In the genomic region with DNA sequence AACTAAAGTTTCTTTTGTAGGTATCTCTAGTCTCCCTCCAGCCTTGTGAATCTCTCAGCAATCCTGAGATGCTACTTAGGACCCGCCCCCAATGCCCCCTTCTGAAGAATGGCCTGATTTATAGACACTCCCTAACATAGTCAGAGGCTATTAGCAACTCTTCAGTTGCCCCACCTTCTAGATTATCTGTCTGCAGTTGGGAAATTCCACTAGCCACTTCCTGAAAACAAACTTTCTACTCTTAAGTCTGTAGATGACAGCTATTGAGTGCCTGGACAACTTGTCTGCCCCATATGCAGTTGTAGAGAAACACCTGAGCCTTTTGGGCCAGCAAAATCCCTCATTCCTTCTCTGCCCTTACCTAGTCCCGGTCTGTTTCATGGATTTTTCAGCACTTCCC, we compare ENCODE assay signal across 8 cellular contexts.
DNase-seq lines count a peak whose midpoint lies in the region; ATAC-seq, FAIRE-seq and TF ChIP-seq lines count a peak whose summit lies in the region.

No MANE protein-coding gene starts in this region.

- H3K4me1 ChIP-seq in GM12878 (ENCODE audit: control insufficient read depth, insufficient read depth, low read length), result peaks cover 3% of the 10 kb centered on the region; the same call in 1 of the 2 replicates

- H4K20me1 ChIP-seq in GM12878 (ENCODE audit: control insufficient read depth, insufficient read depth), result no peaks in the 10 kb centered on the region

- BruUV-seq in GM12878 (replicated peaks; lab: Mats Ljungman, UMichigan), result no TSS peak

- H3K27me3 ChIP-seq in GM12878 (replicated peaks in 1 of 2; ENCODE audit: control insufficient read depth in 2 of 2, insufficient read depth in 2 of 2, low read length in 1 of 2), result no peaks in the 10 kb centered on the region

- TF ChIP-seq RAD21 in GM12878 (IDR thresholded peaks at IDR 0.05; ENCODE audit: insufficient read depth, low read depth, low read length), result no peak; the same call in 1 of the 2 replicates

- TF ChIP-seq POLR2A in GM12878 (IDR thresholded peaks at IDR 0.05; ENCODE audit: low read depth, low read length), result no peak

- no peak overlapping the region for H3K9ac ChIP-seq in GM12878 (ENCODE audit: control insufficient read depth, insufficient read depth, low read length)

- peak; percentile 87 for FAIRE-seq in GM12878 (lab: Jason Lieb, UNC)

- ATAC-seq in GM21390 (IDR thresholded peaks at IDR 0.05; ENCODE audit: unreplicated experiment), result peak; percentile 89
- ATAC-seq in HG03558 (IDR thresholded peaks at IDR 0.05; ENCODE audit: extremely low read depth, unreplicated experiment), result peak; percentile 94
- ATAC-seq in GM12878, result peak; percentile 98

- CTCF ChIA-PET in GM12878 (lab: Yijun Ruan, JAX), result interaction anchor here (1.0 to 2.5 kb wide), 2 partner anchors 10 to 103 kb away, joined by 3 to 9 read pairs; no protein-coding TSS in a partner anchor

- TF ChIP-seq EP300 in GM12878 (IDR thresholded peaks at IDR 0.05; ENCODE audit: borderline replicate concordance in 1 of 2, control insufficient read depth in 1 of 2, low read depth in 2 of 2, low read length in 2 of 2), result peak in 1 of 2 experiments; percentile 65; a peak in 1 of 4 replicates

- H3K4me2 ChIP-seq in GM12878 (ENCODE audit: control insufficient read depth, insufficient read depth), result 0 out of 2 replicates have a peak overlapping the region, but pooled peaks have one; percentile 10

- H3K9me3 ChIP-seq in GM12878 (replicated peaks; ENCODE audit: control insufficient read depth, insufficient read depth, low read length), result peaks cover 1% of the 10 kb centered on the region; the same call in 2 of the 3 replicates

- in situ Hi-C loops in GM12878 (cut with MboI), result no loop called here

- no peak overlapping the region for H3K4me3 ChIP-seq in GM12878

- no peaks in the 10 kb centered on the region for H3K79me2 ChIP-seq in GM12878 (ENCODE audit: control insufficient read depth, insufficient read depth, low read length)

- no peak for TF ChIP-seq CTCF in GM12878 (IDR thresholded peaks at IDR 0.05 in 2 of 3, conservative IDR thresholded peaks at IDR 0.05 in 1 of 3; ENCODE audit: control insufficient read depth in 2 of 3, extremely low read depth in 1 of 3, insufficient read depth in 1 of 3, low read depth in 3 of 3, low read length in 3 of 3)

- SMC1A ChIA-PET in GM12878 (lab: Charles Lee; ENCODE audit: uncharacterized antibody, unreplicated experiment), result interaction anchor here (0.8 to 1.6 kb wide), 10 partner anchors 8 to 573 kb away, joined by 3 to 8 read pairs (median 4); no protein-coding TSS in a partner anchor

- POLR2A ChIA-PET in GM12878 (lab: Charles Lee), result interaction anchor here (0.6 to 0.9 kb wide), 3 partner anchors 8 to 744 kb away, joined by 4 read pairs; no protein-coding TSS in a partner anchor

- intact Hi-C loops in GM12878 (cut with micrococcal nuclease; ENCODE audit: unreplicated experiment), result no loop called here

- no peaks in the 10 kb centered on the region for H3K36me3 ChIP-seq in GM12878 (ENCODE audit: control insufficient read depth in 2 of 2, insufficient read depth in 2 of 2, low read length in 1 of 2)

- WGBS in GM12878 (ENCODE audit: insufficient coverage, insufficient replicate concordance, low lambda C conversion rate, missing lambda C conversion rate), result 43% methylated on average over 2 of the region's 2 CpGs

- H3K27ac ChIP-seq in GM12878 (ENCODE audit: control insufficient read depth, insufficient read depth), result peak overlapping the region; percentile 38; the same call in 1 of the 2 replicates

- DNase-seq in Daoy (ENCODE audit: low read depth) (peak; percentile 57), GM12878 (ENCODE audit: low read depth, low spot score) (peak; percentile 79), HK-2 (ENCODE audit: unreplicated experiment) (no peak), NCI-H446 treated with DMSO at 0.1 percent for 48 hours (lab: John Stamatoyannopoulos, UW) (no peak), anterior cingulate cortex (lab: John Stamatoyannopoulos, UW) (no peak)
- no peak for DNase-seq in activated naive CD4-positive, alpha-beta T cell treated with anti-CD3 and anti-CD28 coated beads, Interleukin-2, amount 50 U/mL, for 16 hours

- RAD21 ChIA-PET in GM12878 (lab: Charles Lee; ENCODE audit: unreplicated experiment), result interaction anchor here (1.1 to 2.5 kb wide), 7 partner anchors 8 to 159 kb away, joined by 3 to 9 read pairs (median 5); no protein-coding TSS in a partner anchor

- no peak overlapping the region; the same call in 1 of the 2 replicates for H2AFZ ChIP-seq in GM12878 (ENCODE audit: control insufficient read depth, low read depth, low read length)

TF ChIP-seq in GM12878, 131 proteins besides CTCF, POLR2A, EP300 and RAD21 (continues in another document):
- TF ChIP-seq PAX5 (IDR thresholded peaks at IDR 0.05; ENCODE audit: borderline replicate concordance, low read depth, low read length), result peak; percentile 24; the same call in 1 of the 2 replicates
- no peak for TF ChIP-seq GATAD2B (conservative IDR thresholded peaks at IDR 0.05; ENCODE audit: low read depth)
- TF ChIP-seq ETV6 (conservative IDR thresholded peaks at IDR 0.05 in 1 of 2, IDR thresholded peaks at IDR 0.05 in 1 of 2; ENCODE audit: borderline replicate concordance in 1 of 2, low read depth in 1 of 2), result 0 out of 4 replicates have a peak, but pooled peaks of 1 of the 2 experiments have one; percentile 49
- TF ChIP-seq NR2F1 (conservative IDR thresholded peaks at IDR 0.05), result no peak
- 0 out of 2 replicates have a peak, but pooled peaks have one; percentile 33 for TF ChIP-seq YY1 (IDR thresholded peaks at IDR 0.05; ENCODE audit: low read depth, low read length)
- peak; percentile 27; the same call in 1 of the 2 replicates for TF ChIP-seq TAF1 (IDR thresholded peaks at IDR 0.05; ENCODE audit: borderline replicate concordance, low read depth, low read length)
- TF ChIP-seq NR2C1 (IDR thresholded peaks at IDR 0.05), result no peak
- no peak for TF ChIP-seq KLF5 (IDR thresholded peaks at IDR 0.05; ENCODE audit: partially characterized antibody)
- peak in 1 of 2 experiments; percentile 76; a peak in 3 of 4 replicates for TF ChIP-seq IKZF2 (IDR thresholded peaks at IDR 0.05)
- TF ChIP-seq, protein P1, sequence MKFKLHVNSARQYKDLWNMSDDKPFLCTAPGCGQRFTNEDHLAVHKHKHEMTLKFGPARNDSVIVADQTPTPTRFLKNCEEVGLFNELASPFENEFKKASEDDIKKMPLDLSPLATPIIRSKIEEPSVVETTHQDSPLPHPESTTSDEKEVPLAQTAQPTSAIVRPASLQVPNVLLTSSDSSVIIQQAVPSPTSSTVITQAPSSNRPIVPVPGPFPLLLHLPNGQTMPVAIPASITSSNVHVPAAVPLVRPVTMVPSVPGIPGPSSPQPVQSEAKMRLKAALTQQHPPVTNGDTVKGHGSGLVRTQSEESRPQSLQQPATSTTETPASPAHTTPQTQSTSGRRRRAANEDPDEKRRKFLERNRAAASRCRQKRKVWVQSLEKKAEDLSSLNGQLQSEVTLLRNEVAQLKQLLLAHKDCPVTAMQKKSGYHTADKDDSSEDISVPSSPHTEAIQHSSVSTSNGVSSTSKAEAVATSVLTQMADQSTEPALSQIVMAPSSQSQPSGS (IDR thresholded peaks at IDR 0.05; ENCODE audit: low read length), result peak; percentile 59; the same call in 1 of the 2 replicates
- TF ChIP-seq NFIC (IDR thresholded peaks at IDR 0.05; ENCODE audit: low read depth, low read length), result peak; percentile 71
- TF ChIP-seq, protein P2, sequence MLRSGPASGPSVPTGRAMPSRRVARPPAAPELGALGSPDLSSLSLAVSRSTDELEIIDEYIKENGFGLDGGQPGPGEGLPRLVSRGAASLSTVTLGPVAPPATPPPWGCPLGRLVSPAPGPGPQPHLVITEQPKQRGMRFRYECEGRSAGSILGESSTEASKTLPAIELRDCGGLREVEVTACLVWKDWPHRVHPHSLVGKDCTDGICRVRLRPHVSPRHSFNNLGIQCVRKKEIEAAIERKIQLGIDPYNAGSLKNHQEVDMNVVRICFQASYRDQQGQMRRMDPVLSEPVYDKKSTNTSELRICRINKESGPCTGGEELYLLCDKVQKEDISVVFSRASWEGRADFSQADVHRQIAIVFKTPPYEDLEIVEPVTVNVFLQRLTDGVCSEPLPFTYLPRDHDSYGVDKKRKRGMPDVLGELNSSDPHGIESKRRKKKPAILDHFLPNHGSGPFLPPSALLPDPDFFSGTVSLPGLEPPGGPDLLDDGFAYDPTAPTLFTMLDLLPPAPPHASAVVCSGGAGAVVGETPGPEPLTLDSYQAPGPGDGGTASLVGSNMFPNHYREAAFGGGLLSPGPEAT (IDR thresholded peaks at IDR 0.05; ENCODE audit: low read depth), result peak; percentile 95
- TF ChIP-seq TCF12 (IDR thresholded peaks at IDR 0.05; ENCODE audit: low read depth, low read length), result peak; percentile 30; the same call in 1 of the 2 replicates
- 0 out of 2 replicates have a peak, but pooled peaks have one; percentile 18 for TF ChIP-seq CREB1 (IDR thresholded peaks at IDR 0.05; ENCODE audit: low read depth)
- TF ChIP-seq, protein P3, sequence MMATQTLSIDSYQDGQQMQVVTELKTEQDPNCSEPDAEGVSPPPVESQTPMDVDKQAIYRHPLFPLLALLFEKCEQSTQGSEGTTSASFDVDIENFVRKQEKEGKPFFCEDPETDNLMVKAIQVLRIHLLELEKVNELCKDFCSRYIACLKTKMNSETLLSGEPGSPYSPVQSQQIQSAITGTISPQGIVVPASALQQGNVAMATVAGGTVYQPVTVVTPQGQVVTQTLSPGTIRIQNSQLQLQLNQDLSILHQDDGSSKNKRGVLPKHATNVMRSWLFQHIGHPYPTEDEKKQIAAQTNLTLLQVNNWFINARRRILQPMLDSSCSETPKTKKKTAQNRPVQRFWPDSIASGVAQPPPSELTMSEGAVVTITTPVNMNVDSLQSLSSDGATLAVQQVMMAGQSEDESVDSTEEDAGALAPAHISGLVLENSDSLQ (IDR thresholded peaks at IDR 0.05), result peak; percentile 38; the same call in 1 of the 2 replicates
- TF ChIP-seq BRCA1 (IDR thresholded peaks at IDR 0.05; ENCODE audit: low read depth, low read length), result no peak
- peak; percentile 89 for TF ChIP-seq SPI1 (IDR thresholded peaks at IDR 0.05; ENCODE audit: borderline replicate concordance, insufficient read depth, low read depth, low read length)
- 0 out of 2 replicates have a peak, but pooled peaks have one; percentile 31 for TF ChIP-seq EED (IDR thresholded peaks at IDR 0.05; ENCODE audit: low read depth)
- TF ChIP-seq MTA2 (IDR thresholded peaks at IDR 0.05; ENCODE audit: low read depth), result peak; percentile 50; the same call in 1 of the 2 replicates
- 0 out of 2 replicates have a peak, but pooled peaks have one; percentile 51 for TF ChIP-seq MYB (IDR thresholded peaks at IDR 0.05; ENCODE audit: borderline replicate concordance, low read depth, low read length)
- TF ChIP-seq BCL11A (IDR thresholded peaks at IDR 0.05; ENCODE audit: low read depth, low read length), result peak; percentile 55; the same call in 1 of the 2 replicates
- peak; percentile 73 for TF ChIP-seq IKZF1 (conservative IDR thresholded peaks at IDR 0.05)
- no peak for TF ChIP-seq KAT2A (conservative IDR thresholded peaks at IDR 0.05; ENCODE audit: control insufficient read depth, low read depth, low read length)

Comparison
In these comparisons a context has a peak if more than half of its experiments do, and no peak if none do; other contexts are left out.
1. DNase-seq: peak in Daoy (single experiment) and GM12878 (single experiment); none in HK-2 (single experiment), NCI-H446 treated with DMSO at 0.1 percent for 48 hours (single experiment), anterior cingulate cortex (0 of 58) and activated naive CD4-positive, alpha-beta T cell treated with anti-CD3 and anti-CD28 coated beads, Interleukin-2, amount 50 U/mL, for 16 hours (single experiment).
2. Peak in every context shown above with its lines, with median percentiles within 50 percentile points of each other: ATAC-seq.